ENCODE assay signal across 30 cellular contexts in the genomic region with DNA sequence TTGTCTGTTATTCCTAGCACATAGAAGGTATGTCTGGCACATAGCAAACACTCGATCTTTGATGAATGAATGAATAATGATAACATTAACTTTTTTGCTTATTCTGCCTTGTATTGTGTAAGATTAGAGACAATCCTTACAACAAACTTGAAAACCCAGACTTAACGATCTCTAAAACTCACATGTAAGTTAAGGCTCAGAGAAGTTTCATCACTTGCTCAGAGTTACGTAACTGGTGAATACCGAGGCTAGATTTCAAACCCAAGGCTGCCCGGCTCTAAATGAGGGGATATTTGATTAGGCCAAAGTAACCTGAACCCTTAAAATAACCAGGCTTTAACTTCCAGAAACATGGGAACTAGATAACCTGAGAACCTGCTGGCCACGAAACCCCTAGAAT. TPM values are rescaled to one million over a fixed set of nuclear protein-coding genes. Genes with fewer than 3 reads are reported as not detected.
A peak's percentile ranks its signal among the peaks of the same experiment; 100 is the strongest.
DNase-seq lines count a peak whose midpoint lies in the region; ATAC-seq and TF ChIP-seq lines count a peak whose summit lies in the region.
"Had no signal": no experiment of that assay in that cellular context is flagged by ENCODE, and none has a peak within 500 bp of the region (broad histone marks: within the 10 kb centered on the region; RNA-seq: fewer than 3 reads in every experiment).

No MANE protein-coding gene starts in this region.

- no peak overlapping the region for H4K5ac ChIP-seq in IMR-90 (ENCODE audit: low read depth, low read length)

- no peak overlapping the region for H2BK120ac ChIP-seq in IMR-90 (ENCODE audit: low read depth, low read length)

- TF ChIP-seq CTCF in AG10803 (conservative IDR thresholded peaks at IDR 0.05; ENCODE audit: low read length) (no peak), IMR-90 (conservative IDR thresholded peaks at IDR 0.05; ENCODE audit: low read depth, low read length) (no peak), fibroblast of villous mesenchyme (IDR thresholded peaks at IDR 0.05; ENCODE audit: insufficient read depth, low read depth, low read length) (no peak), foreskin keratinocyte (conservative IDR thresholded peaks at IDR 0.05) (no peak), stomach (IDR thresholded peaks at IDR 0.05) (no peak)

- H3K36me3 ChIP-seq in IMR-90 (ENCODE audit: control insufficient read depth, insufficient read depth, low read length) (no peaks in the 10 kb centered on the region), stomach (peaks cover 0 to 1% (median 0%) of the 10 kb centered on the region in 4 donors)
- H3K36me3 ChIP-seq: HAP-1, MG63 had no signal

- no peak for TF ChIP-seq RAD21 in IMR-90 (IDR thresholded peaks at IDR 0.05; ENCODE audit: low read length)

- POLR2A ChIA-PET in IMR-90 (lab: Charles Lee; ENCODE audit: unreplicated experiment) = no interaction called here

- H2AFZ ChIP-seq in IMR-90 (replicated peaks; ENCODE audit: low read length, poor library complexity) = no peak overlapping the region

- CTCF ChIA-PET in IMR-90 (lab: Yijun Ruan, JAX) = no interaction called here

- intact Hi-C loops in IMR-90 (cut with micrococcal nuclease) (no loop called here), stomach (cut with DNase I; ENCODE audit: low total_unique reads) (no loop called here)

- peaks cover 26% of the 10 kb centered on the region for H3K27me3 Mint-ChIP-seq in activated T-helper 17 cell treated with anti-CD3 and anti-CD28 coated beads, Interleukin-2, amount 50 U/mL, for 72 hours

- TF ChIP-seq POLR2A in IMR-90 (IDR thresholded peaks at IDR 0.05; ENCODE audit: low read depth, low read length) = no peak
- TF ChIP-seq POLR2A in stomach (IDR thresholded peaks at IDR 0.05) = no peak

- H3K14ac ChIP-seq in IMR-90 (replicated peaks; ENCODE audit: low read depth, low read length) = no peak overlapping the region

- H3K4me2 ChIP-seq in IMR-90 (ENCODE audit: low read depth, low read length) = no peak overlapping the region
- H3K4me2 ChIP-seq: A549 had no signal

- H2AK9ac ChIP-seq in IMR-90 (replicated peaks; ENCODE audit: low read depth, low read length, poor library complexity) = no peak overlapping the region

- H4K91ac ChIP-seq in IMR-90 (ENCODE audit: insufficient read depth, low read depth, low read length) = no peak overlapping the region

- ATAC-seq in IMR-90 (ENCODE audit: low read depth) = no peak
- ATAC-seq in activated T-helper 17 cell treated with anti-CD3 and anti-CD28 coated beads, Interleukin-2, amount 50 U/mL, for 72 hours (replicated peaks) = no peak
- ATAC-seq in foreskin keratinocyte = no peak
- ATAC-seq: A549, GM12878, Panc1, T-helper 17 cell had no signal

- H3K36me3 Mint-ChIP-seq in activated T-helper 17 cell treated with anti-CD3 and anti-CD28 coated beads, Interleukin-2, amount 50 U/mL, for 72 hours (ENCODE audit: low read depth) = no peaks in the 10 kb centered on the region
- H3K36me3 Mint-ChIP-seq: CD4-positive, alpha-beta memory T cell had no signal

- TF ChIP-seq EP300 in stomach (IDR thresholded peaks at IDR 0.05) = no peak

- H3K4me3 ChIP-seq in AG10803 (ENCODE audit: low read length) (no peak overlapping the region), IMR-90 (ENCODE audit: insufficient read depth, low read depth, low read length) (no peak overlapping the region), fibroblast of villous mesenchyme (ENCODE audit: low read depth, low read length) (no peak overlapping the region), stomach (no peak overlapping the region)
- H3K4me3 ChIP-seq: A549, GM12878, HAP-1, MG63, SK-N-MC had no signal

- no peak overlapping the region for H2BK5ac ChIP-seq in IMR-90 (ENCODE audit: low read depth, low read length, poor library complexity, severe bottlenecking)

- no peaks in the 10 kb centered on the region for H3K4me1 ChIP-seq in IMR-90 (ENCODE audit: control insufficient read depth, insufficient read depth, low read length)
- no peaks in the 10 kb centered on the region for H3K4me1 ChIP-seq in foreskin keratinocyte
- no peaks in the 10 kb centered on the region for H3K4me1 ChIP-seq in stomach
- H3K4me1 ChIP-seq: A549, HAP-1 had no signal

- no peak overlapping the region for H2BK15ac ChIP-seq in IMR-90 (ENCODE audit: low read depth, low read length)

- H3K9me3 Mint-ChIP-seq in activated T-helper 17 cell treated with anti-CD3 and anti-CD28 coated beads, Interleukin-2, amount 50 U/mL, for 72 hours = no peaks in the 10 kb centered on the region
- H3K9me3 Mint-ChIP-seq: HFFc6 had no signal

- dilution Hi-C loops in IMR-90 (cut with HindIII; ENCODE audit: low sequenced_read_pairs, unreplicated experiment) = no loop called here

- no peak overlapping the region for H3K56ac ChIP-seq in IMR-90 (ENCODE audit: extremely low read depth, insufficient read depth, low read length)

- in situ Hi-C loops in IMR-90 (cut with MboI; ENCODE audit: low sequenced_read_pairs) = no loop called here

- no peak overlapping the region for H3K4ac ChIP-seq in IMR-90 (ENCODE audit: low read depth, low read length)

- H3K27ac Mint-ChIP-seq in activated T-helper 17 cell treated with anti-CD3 and anti-CD28 coated beads, Interleukin-2, amount 50 U/mL, for 72 hours = no peak overlapping the region
- H3K27ac Mint-ChIP-seq: CD4-positive, alpha-beta memory T cell; HFFc6; T-helper 17 cell had no signal

- H3K27me3 ChIP-seq in IMR-90 (ENCODE audit: control insufficient read depth, insufficient read depth, low read length) (no peaks in the 10 kb centered on the region; the same call in 1 of the 2 replicates), foreskin keratinocyte (no peaks in the 10 kb centered on the region), stomach (peaks cover 0 to 6% (median 0%) of the 10 kb centered on the region in 3 donors)

- H2BK20ac ChIP-seq in IMR-90 (ENCODE audit: low read depth, low read length) = no peak overlapping the region

- BruUV-seq in IMR-90 (replicated peaks; lab: Mats Ljungman, UMichigan) = no TSS peak

- H3K9me3 ChIP-seq in IMR-90 (ENCODE audit: control insufficient read depth, insufficient read depth, low read length) = no peaks in the 10 kb centered on the region
- no peaks in the 10 kb centered on the region for H3K9me3 ChIP-seq in stomach
- H3K9me3 ChIP-seq: A549, HAP-1, MG63 had no signal

- no peak overlapping the region for H3K4me3 Mint-ChIP-seq in activated T-helper 17 cell treated with anti-CD3 and anti-CD28 coated beads, Interleukin-2, amount 50 U/mL, for 72 hours
- H3K4me3 Mint-ChIP-seq: CD4-positive, alpha-beta memory T cell; HFFc6; T-helper 17 cell had no signal

- no peaks in the 10 kb centered on the region for H3K79me1 ChIP-seq in IMR-90 (ENCODE audit: low read depth in 1 of 2, low read length in 2 of 2)

- H3K27ac ChIP-seq in IMR-90 (ENCODE audit: insufficient read depth, low read length) = no peak overlapping the region
- no peak overlapping the region for H3K27ac ChIP-seq in foreskin keratinocyte
- H3K27ac ChIP-seq in stomach = no peak overlapping the region
- H3K27ac ChIP-seq: A549, RWPE1, SK-N-MC had no signal

- H3K23ac ChIP-seq in IMR-90 (ENCODE audit: low read depth, low read length) = no peak overlapping the region

- H2AK5ac ChIP-seq in IMR-90 (ENCODE audit: low read depth, low read length) = no peak overlapping the region

- no peak overlapping the region for H3K18ac ChIP-seq in IMR-90 (ENCODE audit: low read depth, low read length)

- H4K20me1 ChIP-seq in IMR-90 (ENCODE audit: insufficient read depth, low read length) = no peaks in the 10 kb centered on the region

- DNase-seq in AG10803 (ENCODE audit: low read depth) (peak; percentile 5), IMR-90 (no peak), SKM-1 (lab: John Stamatoyannopoulos, UW; ENCODE audit: unreplicated experiment) (peak; percentile 46), fibroblast of villous mesenchyme (ENCODE audit: low read depth) (peak; percentile 13), foreskin keratinocyte (no peak), stomach (no peak)
- DNase-seq: C1 segment of cervical spinal cord; CD4-positive, alpha-beta memory T cell; COR-L47; DMS79; EL; GDM1; GOT3; HFFc6; KBM-7; MG63; NCI-H2029 treated with DMSO at 0.1 percent for 48 hours; NCI-H446 treated with DMSO at 0.1 percent for 48 hours; NCI-H526; SHP77; T-helper 17 cell had no signal

- no peaks in the 10 kb centered on the region for H3K4me1 Mint-ChIP-seq in activated T-helper 17 cell treated with anti-CD3 and anti-CD28 coated beads, Interleukin-2, amount 50 U/mL, for 72 hours
- H3K4me1 Mint-ChIP-seq: CD4-positive, alpha-beta memory T cell; T-helper 17 cell had no signal

- H4K8ac ChIP-seq in IMR-90 (ENCODE audit: low read depth in 2 of 2, low read length in 2 of 2) = no peak overlapping the region

- H3K9me1 ChIP-seq in IMR-90 (ENCODE audit: insufficient read depth, low read length) = no peaks in the 10 kb centered on the region

- WGBS in IMR-90 (ENCODE audit: extremely low coverage in 2 of 2, insufficient read length in 1 of 2), 2 experiments = no CpG with 5 or more reads among the region's 6 CpGs
- WGBS in stomach, 5 donors = 62 to 81% (median 76%) methylated on average over 6 of the region's 6 CpGs

- no peak overlapping the region for H3K9ac ChIP-seq in IMR-90 (ENCODE audit: low read depth, low read length)

TF ChIP-seq in IMR-90, 13 proteins besides CTCF, POLR2A, EP300 and RAD21:
- TF ChIP-seq, protein P1, sequence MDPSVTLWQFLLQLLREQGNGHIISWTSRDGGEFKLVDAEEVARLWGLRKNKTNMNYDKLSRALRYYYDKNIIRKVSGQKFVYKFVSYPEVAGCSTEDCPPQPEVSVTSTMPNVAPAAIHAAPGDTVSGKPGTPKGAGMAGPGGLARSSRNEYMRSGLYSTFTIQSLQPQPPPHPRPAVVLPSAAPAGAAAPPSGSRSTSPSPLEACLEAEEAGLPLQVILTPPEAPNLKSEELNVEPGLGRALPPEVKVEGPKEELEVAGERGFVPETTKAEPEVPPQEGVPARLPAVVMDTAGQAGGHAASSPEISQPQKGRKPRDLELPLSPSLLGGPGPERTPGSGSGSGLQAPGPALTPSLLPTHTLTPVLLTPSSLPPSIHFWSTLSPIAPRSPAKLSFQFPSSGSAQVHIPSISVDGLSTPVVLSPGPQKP (IDR thresholded peaks at IDR 0.05; ENCODE audit: borderline replicate concordance, low read depth, low read length) = no peak
- TF ChIP-seq CEBPB (IDR thresholded peaks at IDR 0.05; ENCODE audit: low read depth, low read length) = peak; percentile 36; the same call in 1 of the 2 replicates

RNA-seq across cellular contexts. Expression of a gene that starts 22.3 kb away (rescaled TPM):
- 0.56 and 0.72 TPM in 2 replicates for total RNA-seq in IMR-90 (2012; rRNA removed)
- 0.09 TPM in 1 of 2 replicates, not detected in the other for polyA plus RNA-seq in IMR-90 (2012; rRNA removed)
- not detected in 2 replicates for polyA plus RNA-seq in IMR-90 (2012; cell fraction: cytosol; rRNA removed)
- 0.23 and 0.39 TPM in 2 replicates for polyA plus RNA-seq in IMR-90 (2012; cell fraction: nucleus; rRNA removed; ENCODE audit: low replicate concordance)
- 1.3 and 2.6 TPM in 2 replicates for total RNA-seq in fibroblast of villous mesenchyme
- not detected for total RNA-seq in activated T-helper 17 cell treated with anti-CD3 and anti-CD28 coated beads, Interleukin-2, amount 50 U/mL, for 72 hours
- 5.6 and 18.0 TPM in 2 replicates for total RNA-seq in foreskin keratinocyte
- polyA plus RNA-seq in foreskin keratinocyte = 5.9 and 19.6 TPM in 2 replicates
- total RNA-seq in stomach = under 1 TPM in 1 of 5 donors, not detected in 4; 0.73 TPM
- 10 to 100 TPM in 1 of 3 donors, not detected in 2; 44.2 TPM for polyA plus RNA-seq in stomach
- total RNA-seq: CD4-positive, alpha-beta memory T cell; GM12878; LHCN-M2; OCI-LY7; T-helper 17 cell had no signal
- polyA plus RNA-seq: A549; CD4-positive, alpha-beta memory T cell; GM12878 had no signal

Comparison
In these comparisons a context has a peak if more than half of its experiments do, and no peak if none do; other contexts are left out.
1. DNase-seq: peak in AG10803 (single experiment), SKM-1 (single experiment) and fibroblast of villous mesenchyme (single experiment); none in IMR-90 (single experiment), foreskin keratinocyte (0 of 2) and stomach (single experiment).